Comparison of ENCODE assay signal across 12 cellular contexts in genomic region chr1:61950418-61950817, GRCh38.
DNase-seq lines count a peak whose midpoint lies in the region; ATAC-seq, FAIRE-seq and TF ChIP-seq lines count a peak whose summit lies in the region.
"Had no signal": no experiment of that assay in that cellular context is flagged by ENCODE, and none has a peak within 500 bp of the region (broad histone marks: within the 10 kb centered on the region; RNA-seq: fewer than 3 reads in every experiment).

No MANE protein-coding gene starts in this region.

- H3K4me3 ChIP-seq in RWPE2 (ENCODE audit: severe bottlenecking) (no peak overlapping the region), vagina (no peak overlapping the region)
- H3K4me3 ChIP-seq: SJCRH30 had no signal

- TF ChIP-seq CTCF in RWPE2 (IDR thresholded peaks at IDR 0.05; ENCODE audit: poor library complexity, severe bottlenecking) (peak; percentile 78), vagina (IDR thresholded peaks at IDR 0.05) (no peak)

- H3K27me3 ChIP-seq in RWPE2 (ENCODE audit: insufficient read depth, poor library complexity, severe bottlenecking) = no peaks in the 10 kb centered on the region
- no peaks in the 10 kb centered on the region for H3K27me3 ChIP-seq in vagina
- H3K27me3 ChIP-seq: SJCRH30 had no signal

- peak; percentile 54 for FAIRE-seq in GM18507 (lab: Jason Lieb, UNC)

- TF ChIP-seq POLR2A in vagina (IDR thresholded peaks at IDR 0.05) = no peak

- ATAC-seq in RWPE2 (ENCODE audit: low read depth) = peak; percentile 72
- no peak for ATAC-seq in GM18870 (IDR thresholded peaks at IDR 0.05; ENCODE audit: unreplicated experiment)

- H3K9me3 ChIP-seq in RWPE2 (ENCODE audit: severe bottlenecking) (no peaks in the 10 kb centered on the region), vagina (no peaks in the 10 kb centered on the region)
- H3K9me3 ChIP-seq: SJCRH30 had no signal

- intact Hi-C loops in vagina (cut with DNase I) = no loop called here

- DNase-seq in A172 (ENCODE audit: low spot score) (peak; percentile 30), GM18507 (ENCODE audit: extremely low spot score, insufficient read length, low read depth) (no peak), RWPE2 (ENCODE audit: low spot score) (no peak), glomerular endothelial cell (ENCODE audit: extremely low read depth, low read depth, low spot score) (peak; percentile 5), vagina (ENCODE audit: extremely low spot score in 2 of 2) (no peak), activated gamma-delta T cell (lab: John Stamatoyannopoulos, UW) (no peak)
- no peak for DNase-seq in stimulated activated naive CD4-positive, alpha-beta T cell (lab: John Stamatoyannopoulos, UW)
- DNase-seq: activated naive CD4-positive, alpha-beta T cell treated with anti-CD3 and anti-CD28 coated beads, Interleukin-2, amount 50 U/mL, for 16 hours; CD8-positive, alpha-beta memory T cell; hippocampal formation had no signal

- no peak overlapping the region for H3K27ac ChIP-seq in RWPE2 (ENCODE audit: poor library complexity, severe bottlenecking)
- H3K27ac ChIP-seq in vagina = no peak overlapping the region
- H3K27ac ChIP-seq: SJCRH30 had no signal

- no peaks in the 10 kb centered on the region for H3K4me1 ChIP-seq in RWPE2 (ENCODE audit: insufficient read depth, poor library complexity, severe bottlenecking)
- no peaks in the 10 kb centered on the region for H3K4me1 ChIP-seq in vagina

- H3K36me3 ChIP-seq in RWPE2 (ENCODE audit: low read depth) (no peaks in the 10 kb centered on the region), vagina (no peaks in the 10 kb centered on the region)
- H3K36me3 ChIP-seq: SJCRH30 had no signal

Comparison
In these comparisons a context has a peak if more than half of its experiments do, and no peak if none do; other contexts are left out.
1. DNase-seq: peak in A172 (single experiment) and glomerular endothelial cell (single experiment); none in GM18507 (single experiment), RWPE2 (single experiment), vagina (0 of 2), stimulated activated naive CD4-positive, alpha-beta T cell (0 of 6) and activated gamma-delta T cell (single experiment).